2 cellular contexts compared by ENCODE assay signal in the genomic region with DNA sequence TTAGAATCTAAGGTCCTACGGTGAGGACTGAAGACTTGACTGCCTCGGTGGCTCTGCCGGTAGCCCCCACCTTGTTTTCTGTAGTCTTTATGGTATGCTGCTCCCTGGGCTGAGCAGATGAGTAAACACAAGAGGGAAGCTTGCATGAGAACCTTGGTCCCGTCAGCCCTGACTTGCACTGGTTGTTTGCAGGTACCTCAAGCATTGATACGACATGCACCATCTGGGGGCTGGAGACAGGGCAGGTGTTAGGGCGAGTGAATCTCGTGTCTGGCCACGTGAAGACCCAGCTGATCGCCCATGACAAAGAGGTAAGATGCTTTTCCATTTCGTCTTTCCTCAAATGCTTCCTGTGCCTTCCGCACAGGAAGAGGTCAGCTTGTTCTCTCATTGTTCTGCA.
TF ChIP-seq lines count a peak whose summit lies in the region.

No MANE protein-coding gene starts in this region.

TF ChIP-seq in GM23338, 12 proteins besides CTCF, POLR2A, EP300 and RAD21 (continues in another document):
- TF ChIP-seq POLR2AphosphoS5 (IDR thresholded peaks at IDR 0.05; ENCODE audit: low read depth) (no peak), JUNB (IDR thresholded peaks at IDR 0.05; ENCODE audit: unreplicated experiment) (no peak), ZNF114 (CRISPR knock-in tag; IDR thresholded peaks at IDR 0.05) (no peak), EZH2 (IDR thresholded peaks at IDR 0.05; ENCODE audit: low read depth, unreplicated experiment) (no peak), NANOG (IDR thresholded peaks at IDR 0.05; ENCODE audit: borderline replicate concordance) (no peak), STAT1 (IDR thresholded peaks at IDR 0.05; ENCODE audit: unreplicated experiment) (no peak), EZH2phosphoT487 (IDR thresholded peaks at IDR 0.05; ENCODE audit: unreplicated experiment) (no peak), CREB1 (CRISPR knock-in tag; IDR thresholded peaks at IDR 0.05; ENCODE audit: low read depth) (no peak), ZNF331 (CRISPR knock-in tag; IDR thresholded peaks at IDR 0.05; ENCODE audit: low read depth) (no peak)
- TF ChIP-seq, protein P1, sequence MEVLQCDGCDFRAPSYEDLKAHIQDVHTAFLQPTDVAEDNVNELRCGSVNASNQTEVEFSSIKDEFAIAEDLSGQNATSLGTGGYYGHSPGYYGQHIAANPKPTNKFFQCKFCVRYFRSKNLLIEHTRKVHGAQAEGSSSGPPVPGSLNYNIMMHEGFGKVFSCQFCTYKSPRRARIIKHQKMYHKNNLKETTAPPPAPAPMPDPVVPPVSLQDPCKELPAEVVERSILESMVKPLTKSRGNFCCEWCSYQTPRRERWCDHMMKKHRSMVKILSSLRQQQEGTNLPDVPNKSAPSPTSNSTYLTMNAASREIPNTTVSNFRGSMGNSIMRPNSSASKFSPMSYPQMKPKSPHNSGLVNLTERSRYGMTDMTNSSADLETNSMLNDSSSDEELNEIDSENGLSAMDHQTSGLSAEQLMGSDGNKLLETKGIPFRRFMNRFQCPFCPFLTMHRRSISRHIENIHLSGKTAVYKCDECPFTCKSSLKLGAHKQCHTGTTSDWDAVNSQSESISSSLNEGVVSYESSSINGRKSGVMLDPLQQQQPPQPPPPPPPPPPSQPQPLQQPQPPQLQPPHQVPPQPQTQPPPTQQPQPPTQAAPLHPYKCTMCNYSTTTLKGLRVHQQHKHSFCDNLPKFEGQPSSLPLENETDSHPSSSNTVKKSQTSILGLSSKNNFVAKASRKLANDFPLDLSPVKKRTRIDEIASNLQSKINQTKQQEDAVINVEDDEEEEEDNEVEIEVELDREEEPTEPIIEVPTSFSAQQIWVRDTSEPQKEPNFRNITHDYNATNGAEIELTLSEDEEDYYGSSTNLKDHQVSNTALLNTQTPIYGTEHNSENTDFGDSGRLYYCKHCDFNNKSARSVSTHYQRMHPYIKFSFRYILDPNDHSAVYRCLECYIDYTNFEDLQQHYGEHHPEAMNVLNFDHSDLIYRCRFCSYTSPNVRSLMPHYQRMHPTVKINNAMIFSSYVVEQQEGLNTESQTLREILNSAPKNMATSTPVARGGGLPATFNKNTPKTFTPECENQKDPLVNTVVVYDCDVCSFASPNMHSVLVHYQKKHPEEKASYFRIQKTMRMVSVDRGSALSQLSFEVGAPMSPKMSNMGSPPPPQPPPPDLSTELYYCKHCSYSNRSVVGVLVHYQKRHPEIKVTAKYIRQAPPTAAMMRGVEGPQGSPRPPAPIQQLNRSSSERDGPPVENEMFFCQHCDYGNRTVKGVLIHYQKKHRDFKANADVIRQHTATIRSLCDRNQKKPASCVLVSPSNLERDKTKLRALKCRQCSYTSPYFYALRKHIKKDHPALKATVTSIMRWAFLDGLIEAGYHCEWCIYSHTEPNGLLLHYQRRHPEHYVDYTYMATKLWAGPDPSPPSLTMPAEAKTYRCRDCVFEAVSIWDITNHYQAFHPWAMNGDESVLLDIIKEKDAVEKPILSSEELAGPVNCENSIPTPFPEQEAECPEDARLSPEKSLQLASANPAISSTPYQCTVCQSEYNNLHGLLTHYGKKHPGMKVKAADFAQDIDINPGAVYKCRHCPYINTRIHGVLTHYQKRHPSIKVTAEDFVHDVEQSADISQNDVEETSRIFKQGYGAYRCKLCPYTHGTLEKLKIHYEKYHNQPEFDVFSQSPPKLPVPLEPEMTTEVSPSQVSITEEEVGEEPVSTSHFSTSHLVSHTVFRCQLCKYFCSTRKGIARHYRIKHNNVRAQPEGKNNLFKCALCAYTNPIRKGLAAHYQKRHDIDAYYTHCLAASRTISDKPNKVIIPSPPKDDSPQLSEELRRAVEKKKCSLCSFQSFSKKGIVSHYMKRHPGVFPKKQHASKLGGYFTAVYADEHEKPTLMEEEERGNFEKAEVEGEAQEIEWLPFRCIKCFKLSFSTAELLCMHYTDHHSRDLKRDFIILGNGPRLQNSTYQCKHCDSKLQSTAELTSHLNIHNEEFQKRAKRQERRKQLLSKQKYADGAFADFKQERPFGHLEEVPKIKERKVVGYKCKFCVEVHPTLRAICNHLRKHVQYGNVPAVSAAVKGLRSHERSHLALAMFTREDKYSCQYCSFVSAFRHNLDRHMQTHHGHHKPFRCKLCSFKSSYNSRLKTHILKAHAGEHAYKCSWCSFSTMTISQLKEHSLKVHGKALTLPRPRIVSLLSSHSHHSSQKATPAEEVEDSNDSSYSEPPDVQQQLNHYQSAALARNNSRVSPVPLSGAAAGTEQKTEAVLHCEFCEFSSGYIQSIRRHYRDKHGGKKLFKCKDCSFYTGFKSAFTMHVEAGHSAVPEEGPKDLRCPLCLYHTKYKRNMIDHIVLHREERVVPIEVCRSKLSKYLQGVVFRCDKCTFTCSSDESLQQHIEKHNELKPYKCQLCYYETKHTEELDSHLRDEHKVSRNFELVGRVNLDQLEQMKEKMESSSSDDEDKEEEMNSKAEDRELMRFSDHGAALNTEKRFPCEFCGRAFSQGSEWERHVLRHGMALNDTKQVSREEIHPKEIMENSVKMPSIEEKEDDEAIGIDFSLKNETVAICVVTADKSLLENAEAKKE (CRISPR knock-in tag; IDR thresholded peaks at IDR 0.05), result no peak
- TF ChIP-seq, protein P2, sequence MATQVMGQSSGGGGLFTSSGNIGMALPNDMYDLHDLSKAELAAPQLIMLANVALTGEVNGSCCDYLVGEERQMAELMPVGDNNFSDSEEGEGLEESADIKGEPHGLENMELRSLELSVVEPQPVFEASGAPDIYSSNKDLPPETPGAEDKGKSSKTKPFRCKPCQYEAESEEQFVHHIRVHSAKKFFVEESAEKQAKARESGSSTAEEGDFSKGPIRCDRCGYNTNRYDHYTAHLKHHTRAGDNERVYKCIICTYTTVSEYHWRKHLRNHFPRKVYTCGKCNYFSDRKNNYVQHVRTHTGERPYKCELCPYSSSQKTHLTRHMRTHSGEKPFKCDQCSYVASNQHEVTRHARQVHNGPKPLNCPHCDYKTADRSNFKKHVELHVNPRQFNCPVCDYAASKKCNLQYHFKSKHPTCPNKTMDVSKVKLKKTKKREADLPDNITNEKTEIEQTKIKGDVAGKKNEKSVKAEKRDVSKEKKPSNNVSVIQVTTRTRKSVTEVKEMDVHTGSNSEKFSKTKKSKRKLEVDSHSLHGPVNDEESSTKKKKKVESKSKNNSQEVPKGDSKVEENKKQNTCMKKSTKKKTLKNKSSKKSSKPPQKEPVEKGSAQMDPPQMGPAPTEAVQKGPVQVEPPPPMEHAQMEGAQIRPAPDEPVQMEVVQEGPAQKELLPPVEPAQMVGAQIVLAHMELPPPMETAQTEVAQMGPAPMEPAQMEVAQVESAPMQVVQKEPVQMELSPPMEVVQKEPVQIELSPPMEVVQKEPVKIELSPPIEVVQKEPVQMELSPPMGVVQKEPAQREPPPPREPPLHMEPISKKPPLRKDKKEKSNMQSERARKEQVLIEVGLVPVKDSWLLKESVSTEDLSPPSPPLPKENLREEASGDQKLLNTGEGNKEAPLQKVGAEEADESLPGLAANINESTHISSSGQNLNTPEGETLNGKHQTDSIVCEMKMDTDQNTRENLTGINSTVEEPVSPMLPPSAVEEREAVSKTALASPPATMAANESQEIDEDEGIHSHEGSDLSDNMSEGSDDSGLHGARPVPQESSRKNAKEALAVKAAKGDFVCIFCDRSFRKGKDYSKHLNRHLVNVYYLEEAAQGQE (IDR thresholded peaks at IDR 0.05; ENCODE audit: unreplicated experiment), result no peak

TF ChIP-seq in WTC11, 78 proteins besides CTCF, POLR2A, EP300 and RAD21:
- TF ChIP-seq, protein P3, sequence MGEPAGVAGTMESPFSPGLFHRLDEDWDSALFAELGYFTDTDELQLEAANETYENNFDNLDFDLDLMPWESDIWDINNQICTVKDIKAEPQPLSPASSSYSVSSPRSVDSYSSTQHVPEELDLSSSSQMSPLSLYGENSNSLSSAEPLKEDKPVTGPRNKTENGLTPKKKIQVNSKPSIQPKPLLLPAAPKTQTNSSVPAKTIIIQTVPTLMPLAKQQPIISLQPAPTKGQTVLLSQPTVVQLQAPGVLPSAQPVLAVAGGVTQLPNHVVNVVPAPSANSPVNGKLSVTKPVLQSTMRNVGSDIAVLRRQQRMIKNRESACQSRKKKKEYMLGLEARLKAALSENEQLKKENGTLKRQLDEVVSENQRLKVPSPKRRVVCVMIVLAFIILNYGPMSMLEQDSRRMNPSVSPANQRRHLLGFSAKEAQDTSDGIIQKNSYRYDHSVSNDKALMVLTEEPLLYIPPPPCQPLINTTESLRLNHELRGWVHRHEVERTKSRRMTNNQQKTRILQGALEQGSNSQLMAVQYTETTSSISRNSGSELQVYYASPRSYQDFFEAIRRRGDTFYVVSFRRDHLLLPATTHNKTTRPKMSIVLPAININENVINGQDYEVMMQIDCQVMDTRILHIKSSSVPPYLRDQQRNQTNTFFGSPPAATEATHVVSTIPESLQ (CRISPR knock-in tag; IDR thresholded peaks at IDR 0.05), result no peak
- TF ChIP-seq, protein P4, sequence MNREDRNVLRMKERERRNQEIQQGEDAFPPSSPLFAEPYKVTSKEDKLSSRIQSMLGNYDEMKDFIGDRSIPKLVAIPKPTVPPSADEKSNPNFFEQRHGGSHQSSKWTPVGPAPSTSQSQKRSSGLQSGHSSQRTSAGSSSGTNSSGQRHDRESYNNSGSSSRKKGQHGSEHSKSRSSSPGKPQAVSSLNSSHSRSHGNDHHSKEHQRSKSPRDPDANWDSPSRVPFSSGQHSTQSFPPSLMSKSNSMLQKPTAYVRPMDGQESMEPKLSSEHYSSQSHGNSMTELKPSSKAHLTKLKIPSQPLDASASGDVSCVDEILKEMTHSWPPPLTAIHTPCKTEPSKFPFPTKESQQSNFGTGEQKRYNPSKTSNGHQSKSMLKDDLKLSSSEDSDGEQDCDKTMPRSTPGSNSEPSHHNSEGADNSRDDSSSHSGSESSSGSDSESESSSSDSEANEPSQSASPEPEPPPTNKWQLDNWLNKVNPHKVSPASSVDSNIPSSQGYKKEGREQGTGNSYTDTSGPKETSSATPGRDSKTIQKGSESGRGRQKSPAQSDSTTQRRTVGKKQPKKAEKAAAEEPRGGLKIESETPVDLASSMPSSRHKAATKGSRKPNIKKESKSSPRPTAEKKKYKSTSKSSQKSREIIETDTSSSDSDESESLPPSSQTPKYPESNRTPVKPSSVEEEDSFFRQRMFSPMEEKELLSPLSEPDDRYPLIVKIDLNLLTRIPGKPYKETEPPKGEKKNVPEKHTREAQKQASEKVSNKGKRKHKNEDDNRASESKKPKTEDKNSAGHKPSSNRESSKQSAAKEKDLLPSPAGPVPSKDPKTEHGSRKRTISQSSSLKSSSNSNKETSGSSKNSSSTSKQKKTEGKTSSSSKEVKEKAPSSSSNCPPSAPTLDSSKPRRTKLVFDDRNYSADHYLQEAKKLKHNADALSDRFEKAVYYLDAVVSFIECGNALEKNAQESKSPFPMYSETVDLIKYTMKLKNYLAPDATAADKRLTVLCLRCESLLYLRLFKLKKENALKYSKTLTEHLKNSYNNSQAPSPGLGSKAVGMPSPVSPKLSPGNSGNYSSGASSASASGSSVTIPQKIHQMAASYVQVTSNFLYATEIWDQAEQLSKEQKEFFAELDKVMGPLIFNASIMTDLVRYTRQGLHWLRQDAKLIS (CRISPR knock-in tag; IDR thresholded peaks at IDR 0.05; ENCODE audit: borderline replicate concordance), result no peak
- TF ChIP-seq, protein P5, sequence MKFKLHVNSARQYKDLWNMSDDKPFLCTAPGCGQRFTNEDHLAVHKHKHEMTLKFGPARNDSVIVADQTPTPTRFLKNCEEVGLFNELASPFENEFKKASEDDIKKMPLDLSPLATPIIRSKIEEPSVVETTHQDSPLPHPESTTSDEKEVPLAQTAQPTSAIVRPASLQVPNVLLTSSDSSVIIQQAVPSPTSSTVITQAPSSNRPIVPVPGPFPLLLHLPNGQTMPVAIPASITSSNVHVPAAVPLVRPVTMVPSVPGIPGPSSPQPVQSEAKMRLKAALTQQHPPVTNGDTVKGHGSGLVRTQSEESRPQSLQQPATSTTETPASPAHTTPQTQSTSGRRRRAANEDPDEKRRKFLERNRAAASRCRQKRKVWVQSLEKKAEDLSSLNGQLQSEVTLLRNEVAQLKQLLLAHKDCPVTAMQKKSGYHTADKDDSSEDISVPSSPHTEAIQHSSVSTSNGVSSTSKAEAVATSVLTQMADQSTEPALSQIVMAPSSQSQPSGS (CRISPR knock-in tag; IDR thresholded peaks at IDR 0.05; ENCODE audit: borderline replicate concordance, low read depth), result no peak
- no peak for TF ChIP-seq NR1H2 (CRISPR knock-in tag; IDR thresholded peaks at IDR 0.05)
- no peak for TF ChIP-seq EMX1 (CRISPR knock-in tag; IDR thresholded peaks at IDR 0.05)
- no peak for TF ChIP-seq TEAD1 (CRISPR knock-in tag; IDR thresholded peaks at IDR 0.05)
- no peak for TF ChIP-seq CREB1 (CRISPR knock-in tag; IDR thresholded peaks at IDR 0.05)
- TF ChIP-seq, protein P6, sequence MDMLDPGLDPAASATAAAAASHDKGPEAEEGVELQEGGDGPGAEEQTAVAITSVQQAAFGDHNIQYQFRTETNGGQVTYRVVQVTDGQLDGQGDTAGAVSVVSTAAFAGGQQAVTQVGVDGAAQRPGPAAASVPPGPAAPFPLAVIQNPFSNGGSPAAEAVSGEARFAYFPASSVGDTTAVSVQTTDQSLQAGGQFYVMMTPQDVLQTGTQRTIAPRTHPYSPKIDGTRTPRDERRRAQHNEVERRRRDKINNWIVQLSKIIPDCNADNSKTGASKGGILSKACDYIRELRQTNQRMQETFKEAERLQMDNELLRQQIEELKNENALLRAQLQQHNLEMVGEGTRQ (CRISPR knock-in tag; IDR thresholded peaks at IDR 0.05), result peak; percentile 40; the same call in 1 of the 2 replicates
